In genomic region chr19:47663435-47663910, GRCh38 we compare ENCODE assay signal across 8 cellular contexts. TPM values are rescaled to one million over a fixed set of nuclear protein-coding genes. Genes with fewer than 3 reads are reported as not detected.
DNase-seq lines count a peak whose midpoint lies in the region; ATAC-seq and TF ChIP-seq lines count a peak whose summit lies in the region.

No MANE protein-coding gene starts in this region.

- TF ChIP-seq RAD21 in IMR-90 (IDR thresholded peaks at IDR 0.05; ENCODE audit: low read length) (0 out of 2 replicates have a peak, but pooled peaks have one; percentile 10), liver (IDR thresholded peaks at IDR 0.05) (no peak)

- dilution Hi-C loops in IMR-90 (cut with HindIII; ENCODE audit: low sequenced_read_pairs, unreplicated experiment): no loop called here

- H2AK5ac ChIP-seq in IMR-90 (ENCODE audit: low read depth, low read length): 0 out of 2 replicates have a peak overlapping the region, but pooled peaks have one; percentile 40

- H3K18ac ChIP-seq in IMR-90 (ENCODE audit: low read depth, low read length): peak overlapping the region; percentile 36; the same call in 1 of the 2 replicates

- peak; percentile 55 for ATAC-seq in IMR-90 (ENCODE audit: low read depth)
- ATAC-seq in GM19023 (IDR thresholded peaks at IDR 0.05; ENCODE audit: unreplicated experiment): no peak
- no peak for ATAC-seq in GM19395 (IDR thresholded peaks at IDR 0.05; ENCODE audit: unreplicated experiment)

- H3K79me1 ChIP-seq in IMR-90 (ENCODE audit: low read depth in 1 of 2, low read length in 2 of 2): peaks cover 39 to 86% of the 10 kb centered on the region in 2 experiments

- peak overlapping the region; percentile 81 for H3K4ac ChIP-seq in IMR-90 (ENCODE audit: low read depth, low read length)

- no peaks in the 10 kb centered on the region for H3K9me3 ChIP-seq in IMR-90 (ENCODE audit: control insufficient read depth, insufficient read depth, low read length)
- H3K9me3 ChIP-seq in liver (ENCODE audit: control insufficient read depth in 4 of 4, low read length in 3 of 4): no peaks in the 10 kb centered on the region
- no peaks in the 10 kb centered on the region for H3K9me3 ChIP-seq in tibial artery
- no peaks in the 10 kb centered on the region for H3K9me3 ChIP-seq in A673 (ENCODE audit: low read depth, low read length, poor library complexity, severe bottlenecking)

- in situ Hi-C loops in IMR-90 (cut with MboI; ENCODE audit: low sequenced_read_pairs) (no loop called here), T47D (cut with HindIII; ENCODE audit: low pct_unique_long_range_greater_than_20kb, low sequenced_read_pairs) (no loop called here)

- POLR2A ChIA-PET in IMR-90 (lab: Charles Lee; ENCODE audit: unreplicated experiment): no interaction called here
- POLR2A ChIA-PET in A673 (lab: Charles Lee; ENCODE audit: low non-redundant PET): no interaction called here

- H3K9ac ChIP-seq in IMR-90 (ENCODE audit: low read depth, low read length): peak overlapping the region; percentile 57; the same call in 1 of the 2 replicates
- no peak overlapping the region for H3K9ac ChIP-seq in liver (ENCODE audit: low read depth in 1 of 2, low read length in 2 of 2)

- intact Hi-C loops in IMR-90 (cut with micrococcal nuclease): loop anchor here (2.0 to 10.0 kb wide), 2 partner anchors 55 to 149 kb away; partner anchors contain the start of genes BICRA and NAPA
- intact Hi-C loops in tibial artery (cut with DNase I; ENCODE audit: low total_unique reads): no loop called here
- intact Hi-C loops in A673 (cut with micrococcal nuclease; ENCODE audit: unreplicated experiment): no loop called here

- H3K4me1 ChIP-seq in IMR-90 (ENCODE audit: control insufficient read depth, insufficient read depth, low read length) (peaks cover 35% of the 10 kb centered on the region), liver (ENCODE audit: control insufficient read depth in 4 of 4, insufficient read depth in 4 of 4, low read length in 3 of 4) (peaks cover 21 to 57% (median 42%) of the 10 kb centered on the region in 4 donors), tibial artery (peaks cover 7 to 56% (median 32%) of the 10 kb centered on the region in 4 donors), A673 (ENCODE audit: insufficient read depth, low read length, poor library complexity, severe bottlenecking) (peaks cover 10% of the 10 kb centered on the region)

- CTCF ChIA-PET in IMR-90 (lab: Yijun Ruan, JAX): interaction anchor here (1.0 kb wide), 1 partner anchor 64 kb away, joined by 3 read pairs; no protein-coding TSS in a partner anchor
- CTCF ChIA-PET in A673 (lab: Charles Lee): no interaction called here

- H3K27me3 ChIP-seq in IMR-90 (ENCODE audit: control insufficient read depth, insufficient read depth, low read length) (no peaks in the 10 kb centered on the region), liver (ENCODE audit: control insufficient read depth in 4 of 4, insufficient read depth in 4 of 4, low read length in 3 of 4) (no peaks in the 10 kb centered on the region), tibial artery (no peaks in the 10 kb centered on the region), A673 (replicated peaks; ENCODE audit: insufficient read depth, low read depth, low read length, poor library complexity) (no peaks in the 10 kb centered on the region)

- H3K36me3 ChIP-seq in IMR-90 (ENCODE audit: control insufficient read depth, insufficient read depth, low read length): peaks cover 2% of the 10 kb centered on the region
- H3K36me3 ChIP-seq in liver (ENCODE audit: control insufficient read depth in 4 of 4, insufficient read depth in 3 of 4, low read depth in 1 of 4, low read length in 3 of 4): no peaks in the 10 kb centered on the region
- H3K36me3 ChIP-seq in tibial artery: no peaks in the 10 kb centered on the region
- H3K36me3 ChIP-seq in A673 (ENCODE audit: insufficient read depth, low read length, poor library complexity, severe bottlenecking): no peaks in the 10 kb centered on the region

- H3K27ac ChIP-seq in IMR-90 (ENCODE audit: insufficient read depth, low read length): peak overlapping the region; percentile 90
- H3K27ac ChIP-seq in liver (ENCODE audit: low read depth in 1 of 2, low read length in 2 of 2): peak overlapping the region; percentile 96 to 98
- H3K27ac ChIP-seq in tibial artery: peak overlapping the region; percentile 29 to 60
- H3K27ac ChIP-seq in A673 (ENCODE audit: low read depth, low read length, poor library complexity, severe bottlenecking): no peak overlapping the region

- H3K56ac ChIP-seq in IMR-90 (ENCODE audit: extremely low read depth, insufficient read depth, low read length): peak overlapping the region; percentile 51; the same call in 1 of the 2 replicates

- DNase-seq in IMR-90: peak; percentile 96
- peak; percentile 32 to 92 for DNase-seq in T47D (ENCODE audit: low read depth in 1 of 2, low spot score in 1 of 2)
- no peak for DNase-seq in tibial artery
- DNase-seq in A673 (ENCODE audit: low spot score): no peak
- DNase-seq in midbrain (lab: John Stamatoyannopoulos, UW): no peak

- peak overlapping the region; percentile 66 for H3K4me2 ChIP-seq in IMR-90 (ENCODE audit: low read depth, low read length)

- no peak for TF ChIP-seq POLR2A in IMR-90 (IDR thresholded peaks at IDR 0.05; ENCODE audit: low read depth, low read length)

- H2BK120ac ChIP-seq in IMR-90 (ENCODE audit: low read depth, low read length): peak overlapping the region; percentile 68

- H3K4me3 ChIP-seq in IMR-90 (ENCODE audit: insufficient read depth, low read depth, low read length): no peak overlapping the region; the same call in 1 of the 2 replicates
- no peak overlapping the region for H3K4me3 ChIP-seq in liver (ENCODE audit: low read depth in 1 of 3, low read length in 3 of 3)
- H3K4me3 ChIP-seq in tibial artery: no peak overlapping the region
- no peak overlapping the region for H3K4me3 ChIP-seq in A673 (ENCODE audit: low read depth, low read length, poor library complexity, severe bottlenecking)

- peak overlapping the region; percentile 21; the same call in 1 of the 3 replicates for H2BK15ac ChIP-seq in IMR-90 (ENCODE audit: low read depth, low read length)

- TF ChIP-seq CTCF in IMR-90 (conservative IDR thresholded peaks at IDR 0.05; ENCODE audit: low read depth, low read length) (no peak), liver (IDR thresholded peaks at IDR 0.05; ENCODE audit: low read depth, low read length, missing input control) (no peak), tibial artery (IDR thresholded peaks at IDR 0.05) (no peak), A673 (conservative IDR thresholded peaks at IDR 0.05; ENCODE audit: low read depth, low read length) (no peak)

- no peak overlapping the region for H4K5ac ChIP-seq in IMR-90 (ENCODE audit: low read depth, low read length)

- H4K91ac ChIP-seq in IMR-90 (ENCODE audit: insufficient read depth, low read depth, low read length): peak overlapping the region; percentile 84

- peak overlapping the region; percentile 97 for H2BK5ac ChIP-seq in IMR-90 (ENCODE audit: low read depth, low read length, poor library complexity, severe bottlenecking)

- BruUV-seq in IMR-90 (replicated peaks; lab: Mats Ljungman, UMichigan) (no TSS peak), A673 (replicated peaks; lab: Mats Ljungman, UMichigan) (no TSS peak)

- peak overlapping the region; percentile 44 for H2BK20ac ChIP-seq in IMR-90 (ENCODE audit: low read depth, low read length)

- no peak overlapping the region for H2AFZ ChIP-seq in IMR-90 (replicated peaks; ENCODE audit: low read length, poor library complexity)

- H3K14ac ChIP-seq in IMR-90 (replicated peaks; ENCODE audit: low read depth, low read length): peak overlapping the region; percentile 74

- H3K9me1 ChIP-seq in IMR-90 (ENCODE audit: insufficient read depth, low read length): peaks cover 46% of the 10 kb centered on the region

- peak overlapping the region in 1 of 2 experiments; percentile 62; a peak in 2 of 4 replicates for H4K8ac ChIP-seq in IMR-90 (ENCODE audit: low read depth in 2 of 2, low read length in 2 of 2)

- peak overlapping the region; percentile 76 for H3K23ac ChIP-seq in IMR-90 (ENCODE audit: low read depth, low read length)

- WGBS in IMR-90 (ENCODE audit: extremely low coverage in 2 of 2, insufficient read length in 1 of 2), 2 experiments: 33 to 100% methylated on average over 1 of the region's 3 CpGs
- 29% methylated on average over 3 of the region's 3 CpGs for WGBS in liver

- H4K20me1 ChIP-seq in IMR-90 (ENCODE audit: insufficient read depth, low read length): peaks cover 64% of the 10 kb centered on the region

- H2AK9ac ChIP-seq in IMR-90 (replicated peaks; ENCODE audit: low read depth, low read length, poor library complexity): no peak overlapping the region

TF ChIP-seq in IMR-90, 13 proteins besides CTCF, POLR2A, EP300 and RAD21:
- TF ChIP-seq MAFK (IDR thresholded peaks at IDR 0.05; ENCODE audit: low read depth, low read length): no peak
- 0 out of 2 replicates have a peak, but pooled peaks have one; percentile 3 for TF ChIP-seq BHLHE40 (IDR thresholded peaks at IDR 0.05; ENCODE audit: low read depth, low read length)
TF ChIP-seq in IMR-90: peak in this region for 1.

TF ChIP-seq in liver, 16 proteins besides CTCF, POLR2A, EP300 and RAD21:
- TF ChIP-seq TAF1 (conservative IDR thresholded peaks at IDR 0.05): no peak

RNA-seq across cellular contexts. Expression of gene EHD2, which starts 49.7 kb away (rescaled TPM):
- total RNA-seq in IMR-90 (2012; rRNA removed) (31.9 and 35.3 TPM in 2 replicates), liver (1 to 10 TPM; 3.2 to 6.2 TPM), A673 (2021) (2.9 and 3.0 TPM in 2 replicates)
- polyA plus RNA-seq in IMR-90 (2012; rRNA removed) (152 and 181 TPM in 2 replicates), liver (1 to 10 TPM; 5.5 to 7.9 TPM)
- 132 and 206 TPM in 2 replicates for polyA plus RNA-seq in IMR-90 (2012; cell fraction: cytosol; rRNA removed)
- 65.9 and 110 TPM in 2 replicates for polyA plus RNA-seq in IMR-90 (2012; cell fraction: nucleus; rRNA removed; ENCODE audit: low replicate concordance)

RNA-seq across cellular contexts. Expression of gene BICRA, which starts 54.5 kb away (rescaled TPM):
- total RNA-seq in IMR-90 (2012; rRNA removed): 1.8 and 3.1 TPM in 2 replicates
- 3.5 and 3.9 TPM in 2 replicates for polyA plus RNA-seq in IMR-90 (2012; rRNA removed)
- 3.0 and 4.1 TPM in 2 replicates for polyA plus RNA-seq in IMR-90 (2012; cell fraction: cytosol; rRNA removed)
- polyA plus RNA-seq in IMR-90 (2012; cell fraction: nucleus; rRNA removed; ENCODE audit: low replicate concordance): 13.2 and 25.5 TPM in 2 replicates
- total RNA-seq in liver: 1 to 10 TPM; 3.0 to 8.9 TPM
- 1 to 10 TPM in 1 of 2 donors, under 1 TPM in 1; 0.63 to 2.9 TPM for polyA plus RNA-seq in liver
- 23.1 and 24.3 TPM in 2 replicates for total RNA-seq in A673 (2021)

Comparison
In these comparisons a context has a peak if more than half of its experiments do, and no peak if none do; other contexts are left out.
1. DNase-seq: peak in IMR-90 (single experiment) and T47D (2 of 2); none in tibial artery (0 of 2), A673 (single experiment) and midbrain (single experiment).